ENCODE assay signal across 9 cellular contexts in genomic region chr17:17819561-17819995, GRCh38. TPM values are rescaled to one million over a fixed set of nuclear protein-coding genes. Genes with fewer than 3 reads are reported as not detected.
DNase-seq lines count a peak whose midpoint lies in the region; ATAC-seq and TF ChIP-seq lines count a peak whose summit lies in the region.
"Had no signal": no experiment of that assay in that cellular context is flagged by ENCODE, and none has a peak within 500 bp of the region (broad histone marks: within the 10 kb centered on the region; RNA-seq: fewer than 3 reads in every experiment).

No MANE protein-coding gene starts in this region.

- no peak overlapping the region for H2BK15ac ChIP-seq in H9 (ENCODE audit: low read depth, low read length)

- no peak overlapping the region for H3K4ac ChIP-seq in H9 (ENCODE audit: low read depth, low read length)

- no peak overlapping the region for H2AK5ac ChIP-seq in H9 (ENCODE audit: insufficient read length, low read length)

- no peak overlapping the region for H3K14ac ChIP-seq in H9 (ENCODE audit: insufficient read depth, low read length)

- H3K4me1 Mint-ChIP-seq in H9, result peaks cover 29 to 55% of the 10 kb centered on the region in 2 experiments

- peaks cover 7% of the 10 kb centered on the region for H3K4me1 ChIP-seq in H9 (ENCODE audit: insufficient read depth, low read length)
- peaks cover 18% of the 10 kb centered on the region for H3K4me1 ChIP-seq in foreskin keratinocyte

- no peak overlapping the region for H2BK5ac ChIP-seq in H9 (ENCODE audit: insufficient read length, low read length)

- H2BK12ac ChIP-seq in H9 (ENCODE audit: insufficient read length, low read depth, low read length), result no peak overlapping the region

- peak; percentile 75 for DNase-seq in GM03348 (ENCODE audit: low spot score)
- DNase-seq in H9, result peak; percentile 85
- DNase-seq in OCI-M1 (lab: John Stamatoyannopoulos, UW), result peak; percentile 51
- peak; percentile 58 for DNase-seq in activated T-helper 9 cell treated with anti-CD3 and anti-CD28 coated beads, Interleukin-2, amount 50 U/mL, for 16 hours (ENCODE audit: low read depth)
- peak in 1 of 2 donors; percentile 71 for DNase-seq in foreskin keratinocyte
- peak; percentile 61 for DNase-seq in stimulated activated CD4-positive, alpha-beta T cell treated with anti-CD3 and anti-CD28 coated beads, Interleukin-12 subunit alpha, Interleukin-12 subunit beta, amount 100 ng/mL, for 4 hours
- no peak for DNase-seq in NCI-H1105 treated with DMSO at 0.1 percent for 48 hours (lab: John Stamatoyannopoulos, UW)
- no peak for DNase-seq in NCI-H82 treated with DMSO at 0.1 percent for 48 hours (lab: John Stamatoyannopoulos, UW; ENCODE audit: unreplicated experiment)

- peak; percentile 8 for ATAC-seq in foreskin keratinocyte

- H3K27ac Mint-ChIP-seq in H9, result no peak overlapping the region

- TF ChIP-seq CTCF in H9 (conservative IDR thresholded peaks at IDR 0.05) (no peak), foreskin keratinocyte (conservative IDR thresholded peaks at IDR 0.05) (no peak)

- no peaks in the 10 kb centered on the region for H3K9me3 ChIP-seq in H9 (ENCODE audit: control insufficient read depth, low read depth, low read length)
- H3K9me3 ChIP-seq: tibial nerve had no signal

- no peak overlapping the region for H3K4me2 ChIP-seq in H9 (ENCODE audit: insufficient read depth, insufficient read length, low read length)

- no peak overlapping the region for H3K23ac ChIP-seq in H9 (ENCODE audit: insufficient read length, low read depth, low read length)

- H3K56ac ChIP-seq in H9 (ENCODE audit: insufficient read length, low read depth, low read length), result no peak overlapping the region

- H3K27me3 Mint-ChIP-seq in H9 (ENCODE audit: low read depth), result no peaks in the 10 kb centered on the region

- no peaks in the 10 kb centered on the region for H3K27me3 ChIP-seq in H9 (ENCODE audit: insufficient read depth, low read length)
- H3K27me3 ChIP-seq in foreskin keratinocyte, result no peaks in the 10 kb centered on the region
- H3K27me3 ChIP-seq: tibial nerve had no signal

- H3K79me2 ChIP-seq in H9 (ENCODE audit: insufficient read depth, low read length), result peaks cover 6% of the 10 kb centered on the region; the same call in 1 of the 2 replicates

- no peak overlapping the region for H4K91ac ChIP-seq in H9 (ENCODE audit: insufficient read length, low read depth, low read length)

- WGBS in H9 (ENCODE audit: extremely low coverage, insufficient read length, low lambda C conversion rate), result no CpG with 5 or more reads among the region's 12 CpGs

- H3K36me3 Mint-ChIP-seq in H9 (ENCODE audit: insufficient read depth in 1 of 3, low read depth in 3 of 3), result peaks cover 26 to 60% (median 54%) of the 10 kb centered on the region in 3 experiments

- H3K18ac ChIP-seq in H9 (ENCODE audit: insufficient read length, low read depth, low read length), result no peak overlapping the region

- no peak overlapping the region for H4K5ac ChIP-seq in H9 (ENCODE audit: insufficient read length, low read depth, low read length)

- H3K9ac ChIP-seq in H9 (ENCODE audit: extremely low read depth, insufficient read length, low read length), result no peak overlapping the region

- H3K9me3 Mint-ChIP-seq in H9, result no peaks in the 10 kb centered on the region

- H3K79me1 ChIP-seq in H9 (ENCODE audit: insufficient read depth, low read depth, low read length, poor library complexity, severe bottlenecking), result peaks cover 13% of the 10 kb centered on the region

- no peak overlapping the region; a peak in 1 of 5 replicates for H3K4me3 Mint-ChIP-seq in H9

- peaks cover 9% of the 10 kb centered on the region for H3K23me2 ChIP-seq in H9 (ENCODE audit: insufficient read length, low read depth, low read length, poor library complexity, severe bottlenecking)

- no peak overlapping the region for H2BK20ac ChIP-seq in H9 (ENCODE audit: low read depth, low read length, poor library complexity, severe bottlenecking)

- no peak overlapping the region for H2AFZ ChIP-seq in H9 (ENCODE audit: low read length)

- H2BK120ac ChIP-seq in H9 (ENCODE audit: low read depth, low read length, poor library complexity, severe bottlenecking), result no peak overlapping the region

- no peak overlapping the region for H3K27ac ChIP-seq in H9 (ENCODE audit: insufficient read length, low read depth, low read length)
- H3K27ac ChIP-seq in foreskin keratinocyte, result no peak overlapping the region

- peaks cover 2% of the 10 kb centered on the region for H4K20me1 ChIP-seq in H9 (ENCODE audit: control insufficient read depth, insufficient read depth, insufficient read length)

- no peak overlapping the region for H4K8ac ChIP-seq in H9 (replicated peaks; ENCODE audit: insufficient read length, low read depth, low read length)

- H3T11ph ChIP-seq in H9 (ENCODE audit: low read length), result no peak overlapping the region

RNA-seq across cellular contexts. Expression of gene SREBF1, which starts 17.2 kb away (rescaled TPM):
- total RNA-seq in H9 (2021) (76.2 and 81.9 TPM in 2 replicates), foreskin keratinocyte (113 and 118 TPM in 2 replicates)
- polyA plus RNA-seq in foreskin keratinocyte, result 67.3 and 72.1 TPM in 2 replicates

Comparison
In these comparisons a context has a peak if more than half of its experiments do, and no peak if none do; other contexts are left out.
1. DNase-seq: peak in GM03348 (single experiment), H9 (single experiment), OCI-M1 (single experiment), activated T-helper 9 cell treated with anti-CD3 and anti-CD28 coated beads, Interleukin-2, amount 50 U/mL, for 16 hours (single experiment) and stimulated activated CD4-positive, alpha-beta T cell treated with anti-CD3 and anti-CD28 coated beads, Interleukin-12 subunit alpha, Interleukin-12 subunit beta, amount 100 ng/mL, for 4 hours (single experiment); none in NCI-H1105 treated with DMSO at 0.1 percent for 48 hours (single experiment) and NCI-H82 treated with DMSO at 0.1 percent for 48 hours (single experiment).